Comparison of ENCODE assay signal across 12 cellular contexts in genomic region chr17:41500131-41500911, GRCh38. TPM values are rescaled to one million over a fixed set of nuclear protein-coding genes. Genes with fewer than 3 reads are reported as not detected.
DNase-seq lines count a peak whose midpoint lies in the region; ATAC-seq, FAIRE-seq and TF ChIP-seq lines count a peak whose summit lies in the region.
"Had no signal": no experiment of that assay in that cellular context is flagged by ENCODE, and none has a peak within 500 bp of the region (broad histone marks: within the 10 kb centered on the region; RNA-seq: fewer than 3 reads in every experiment).

No MANE protein-coding gene starts in this region.

- no peaks in the 10 kb centered on the region for H3K36me3 ChIP-seq in NT2/D1 (ENCODE audit: insufficient read depth, insufficient read length, low read length)
- H3K36me3 ChIP-seq in neuronal stem cell (replicated peaks in 1 of 2; ENCODE audit: control insufficient read depth in 2 of 2, insufficient read depth in 2 of 2, low read length in 2 of 2), result no peaks in the 10 kb centered on the region
- H3K36me3 ChIP-seq in esophagus muscularis mucosa, result no peaks in the 10 kb centered on the region

- TF ChIP-seq POLR2A in esophagus muscularis mucosa (IDR thresholded peaks at IDR 0.05; ENCODE audit: low read depth) (no peak), GM12891 (IDR thresholded peaks at IDR 0.05; ENCODE audit: low read depth, low read length) (no peak)

- H3K27me3 Mint-ChIP-seq in dendritic cell treated with granulocyte-macrophage colony-stimulating factor and Interleukin-4, amounts not matched to agents 40 ng/mL and 50 ng/mL, for 4 days, result peaks cover 5% of the 10 kb centered on the region
- H3K27me3 Mint-ChIP-seq in activated T-cell treated with anti-CD3 and anti-CD28 coated beads, Interleukin-2, amount 50 U/mL, for 4 hours (ENCODE audit: low read depth), result no peaks in the 10 kb centered on the region

- H2AK5ac ChIP-seq in neuronal stem cell (ENCODE audit: low read depth, low read length), result peak overlapping the region; percentile 91

- H3K4me3 Mint-ChIP-seq in dendritic cell treated with granulocyte-macrophage colony-stimulating factor and Interleukin-4, amounts not matched to agents 40 ng/mL and 50 ng/mL, for 4 days, result no peak overlapping the region
- H3K4me3 Mint-ChIP-seq in activated T-cell treated with anti-CD3 and anti-CD28 coated beads, Interleukin-2, amount 50 U/mL, for 4 hours, result no peak overlapping the region
- H3K4me3 Mint-ChIP-seq: mesothelial cell of epicardium had no signal

- H4K91ac ChIP-seq in neuronal stem cell (ENCODE audit: low read depth, low read length, poor library complexity), result no peak overlapping the region

- no peak overlapping the region for H2AFZ ChIP-seq in neuronal stem cell (ENCODE audit: low read length)

- FAIRE-seq in GM12891 (lab: Jason Lieb, UNC), result no peak

- H3K4ac ChIP-seq in neuronal stem cell (ENCODE audit: low read length), result no peak overlapping the region

- WGBS in neuronal stem cell (ENCODE audit: extremely low coverage in 2 of 2, insufficient read length in 2 of 2, insufficient replicate concordance in 1 of 2), 2 donors, result no CpG with 5 or more reads among the region's 15 CpGs
- WGBS in esophagus muscularis mucosa, result 76% methylated on average over 13 of the region's 15 CpGs

- H3K27ac Mint-ChIP-seq in dendritic cell treated with granulocyte-macrophage colony-stimulating factor and Interleukin-4, amounts not matched to agents 40 ng/mL and 50 ng/mL, for 4 days, result peak overlapping the region; percentile 12
- H3K27ac Mint-ChIP-seq: activated T-helper 2 cell treated with anti-CD3 and anti-CD28 coated beads, Interferon-gamma antibody, Interleukin-2, Interleukin-4, amounts not matched to agents 10 μg/mL and 5 μg/mL and 100 μg/mL, durations not matched to agents 14 hours and 24 hours and 36 hours; mesothelial cell of epicardium had no signal

- peak overlapping the region; percentile 40 for H3K23ac ChIP-seq in neuronal stem cell (ENCODE audit: low read depth, low read length, poor library complexity)

- no peak for ATAC-seq in GM21529 (IDR thresholded peaks at IDR 0.05; ENCODE audit: unreplicated experiment)
- ATAC-seq in activated T-cell treated with anti-CD3 and anti-CD28 coated beads, Interleukin-2, amount 50 U/mL, for 4 hours, result no peak

- intact Hi-C loops in dendritic cell treated with granulocyte-macrophage colony-stimulating factor and Interleukin-4, amounts not matched to agents 40 ng/mL and 50 ng/mL, for 4 days (cut with micrococcal nuclease), result no loop called here
- intact Hi-C loops in esophagus muscularis mucosa (cut with DNase I), result no loop called here

- DNase-seq in ELF-1 (ENCODE audit: low read depth, low spot score) (peak; percentile 73), NT2/D1 (ENCODE audit: low read depth, low spot score) (no peak), neuronal stem cell (ENCODE audit: low spot score) (no peak), esophagus muscularis mucosa (ENCODE audit: extremely low spot score) (no peak), GM12891 (ENCODE audit: insufficient read length, low spot score) (no peak)
- no peak for DNase-seq in activated T-cell treated with anti-CD3 and anti-CD28 coated beads, Interleukin-2, amount 50 U/mL, for 4 hours
- DNase-seq: NCI-H2029 treated with DMSO at 0.1 percent for 48 hours had no signal

- no peaks in the 10 kb centered on the region for H3K36me3 Mint-ChIP-seq in dendritic cell treated with granulocyte-macrophage colony-stimulating factor and Interleukin-4, amounts not matched to agents 40 ng/mL and 50 ng/mL, for 4 days (ENCODE audit: low read depth)
- H3K36me3 Mint-ChIP-seq in activated T-cell treated with anti-CD3 and anti-CD28 coated beads, Interleukin-2, amount 50 U/mL, for 4 hours (ENCODE audit: insufficient read depth), result no peaks in the 10 kb centered on the region
- H3K36me3 Mint-ChIP-seq: mesothelial cell of epicardium had no signal

- H3K4me1 ChIP-seq in NT2/D1 (ENCODE audit: insufficient read depth, insufficient read length) (peaks cover 35% of the 10 kb centered on the region), neuronal stem cell (ENCODE audit: control insufficient read depth in 2 of 2, insufficient read depth in 1 of 2, low read depth in 1 of 2, low read length in 2 of 2) (peaks cover 0 to 9% of the 10 kb centered on the region in 2 donors), esophagus muscularis mucosa (peaks cover 0 to 29% (median 11%) of the 10 kb centered on the region in 4 donors)

- H3K4me3 ChIP-seq in NT2/D1 (ENCODE audit: insufficient read length, low read depth), result no peak overlapping the region
- H3K4me3 ChIP-seq in neuronal stem cell (ENCODE audit: low read length in 2 of 2), result no peak overlapping the region
- H3K4me3 ChIP-seq in esophagus muscularis mucosa, result no peak overlapping the region

- H2BK15ac ChIP-seq in neuronal stem cell (ENCODE audit: low read length), result peak overlapping the region; percentile 32

- H2BK5ac ChIP-seq in neuronal stem cell (ENCODE audit: low read length), result peak overlapping the region; percentile 42

- H4K8ac ChIP-seq in neuronal stem cell (ENCODE audit: low read depth, low read length), result peak overlapping the region; percentile 44

- H3K18ac ChIP-seq in neuronal stem cell (ENCODE audit: low read length), result peak overlapping the region; percentile 87

- no peak overlapping the region for H3K27ac ChIP-seq in neuronal stem cell (replicated peaks; ENCODE audit: low read length)
- no peak overlapping the region for H3K27ac ChIP-seq in esophagus muscularis mucosa (replicated peaks in 1 of 4)

- H2BK120ac ChIP-seq in neuronal stem cell (ENCODE audit: low read depth, low read length), result no peak overlapping the region

- no peaks in the 10 kb centered on the region for H3K9me3 Mint-ChIP-seq in dendritic cell treated with granulocyte-macrophage colony-stimulating factor and Interleukin-4, amounts not matched to agents 40 ng/mL and 50 ng/mL, for 4 days
- H3K9me3 Mint-ChIP-seq in activated T-cell treated with anti-CD3 and anti-CD28 coated beads, Interleukin-2, amount 50 U/mL, for 4 hours, result no peaks in the 10 kb centered on the region
- H3K9me3 Mint-ChIP-seq: activated T-helper 2 cell treated with anti-CD3 and anti-CD28 coated beads, Interferon-gamma antibody, Interleukin-2, Interleukin-4, amounts not matched to agents 10 μg/mL and 5 μg/mL and 100 μg/mL, durations not matched to agents 14 hours and 24 hours and 36 hours; mesothelial cell of epicardium had no signal

- peaks cover 3% of the 10 kb centered on the region for H3K27me3 ChIP-seq in NT2/D1 (ENCODE audit: insufficient read depth, insufficient read length)
- H3K27me3 ChIP-seq in neuronal stem cell (ENCODE audit: control insufficient read depth in 3 of 3, insufficient read depth in 3 of 3, low read depth in 1 of 3, low read length in 3 of 3), result peaks cover 0 to 3% (median 0%) of the 10 kb centered on the region in 3 experiments
- peaks cover 0 to 4% (median 0%) of the 10 kb centered on the region in 4 donors for H3K27me3 ChIP-seq in esophagus muscularis mucosa

- H3K14ac ChIP-seq in neuronal stem cell (ENCODE audit: low read length), result peak overlapping the region; percentile 47

- TF ChIP-seq CTCF in esophagus muscularis mucosa (IDR thresholded peaks at IDR 0.05), result no peak

- H2BK12ac ChIP-seq in neuronal stem cell (ENCODE audit: low read length), result no peak overlapping the region

- TF ChIP-seq EP300 in esophagus muscularis mucosa (IDR thresholded peaks at IDR 0.05), result no peak

- peak overlapping the region; percentile 0 for H3K9ac ChIP-seq in NT2/D1 (ENCODE audit: insufficient read length, low read depth)
- no peak overlapping the region for H3K9ac ChIP-seq in neuronal stem cell (ENCODE audit: low read depth, low read length, poor library complexity)

- peaks cover 55% of the 10 kb centered on the region for H3K4me1 Mint-ChIP-seq in dendritic cell treated with granulocyte-macrophage colony-stimulating factor and Interleukin-4, amounts not matched to agents 40 ng/mL and 50 ng/mL, for 4 days (ENCODE audit: low read depth)
- H3K4me1 Mint-ChIP-seq in activated T-cell treated with anti-CD3 and anti-CD28 coated beads, Interleukin-2, amount 50 U/mL, for 4 hours (ENCODE audit: low read depth), result peaks cover 10% of the 10 kb centered on the region

- no peaks in the 10 kb centered on the region for H3K79me1 ChIP-seq in neuronal stem cell (ENCODE audit: low read depth, low read length)

- H3K9me3 ChIP-seq in NT2/D1 (ENCODE audit: insufficient read depth, low read length) (no peaks in the 10 kb centered on the region), neuronal stem cell (replicated peaks in 1 of 2; ENCODE audit: control insufficient read depth in 2 of 2, insufficient read depth in 1 of 2, low read depth in 1 of 2, low read length in 2 of 2) (no peaks in the 10 kb centered on the region), esophagus muscularis mucosa (no peaks in the 10 kb centered on the region)

- no peak overlapping the region for H3K4me2 ChIP-seq in neuronal stem cell (ENCODE audit: insufficient read depth, low read length, poor library complexity, severe bottlenecking)

TF ChIP-seq in GM12891, 5 proteins besides CTCF, POLR2A, EP300 and RAD21 (continues in another document):
- TF ChIP-seq TAF1 (IDR thresholded peaks at IDR 0.05; ENCODE audit: low read depth, low read length), result no peak
- no peak for TF ChIP-seq POU2F2 (IDR thresholded peaks at IDR 0.05; ENCODE audit: low read depth, low read length)

RNA-seq across cellular contexts. Expression of gene KRT13, which starts 5.1 kb away (rescaled TPM):
- 0.01 TPM for polyA plus RNA-seq in neuronal stem cell (2013, experiment 1 of 2)
- polyA plus RNA-seq in neuronal stem cell (2013, experiment 2 of 2), result not detected
- total RNA-seq in esophagus muscularis mucosa, result 10 to 100 TPM in 1 of 4 donors, under 1 TPM in 2, not detected in 1; 0.39 to 23.3 (median 0.52) TPM
- total RNA-seq in activated T-cell treated with anti-CD3 and anti-CD28 coated beads, Interleukin-2, amount 50 U/mL, for 4 hours, result not detected
- polyA plus RNA-seq in GM12891 (2012; ENCODE audit: low read depth, missing spikeins), result not detected
- total RNA-seq: activated T-helper 2 cell treated with anti-CD3 and anti-CD28 coated beads, Interferon-gamma antibody, Interleukin-2, Interleukin-4, amounts not matched to agents 10 μg/mL and 5 μg/mL and 100 μg/mL, durations not matched to agents 14 hours and 24 hours and 36 hours; subcutaneous adipose tissue had no signal

RNA-seq across cellular contexts. Expression of gene KRT36, which starts 10.6 kb away (rescaled TPM):
- not detected for polyA plus RNA-seq in neuronal stem cell (2013, experiment 1 of 2)
- not detected for polyA plus RNA-seq in neuronal stem cell (2013, experiment 2 of 2)
- not detected for total RNA-seq in esophagus muscularis mucosa
- total RNA-seq in activated T-cell treated with anti-CD3 and anti-CD28 coated beads, Interleukin-2, amount 50 U/mL, for 4 hours, result not detected
- polyA plus RNA-seq in GM12891 (2012; ENCODE audit: low read depth, missing spikeins), result not detected
- total RNA-seq: activated T-helper 2 cell treated with anti-CD3 and anti-CD28 coated beads, Interferon-gamma antibody, Interleukin-2, Interleukin-4, amounts not matched to agents 10 μg/mL and 5 μg/mL and 100 μg/mL, durations not matched to agents 14 hours and 24 hours and 36 hours; mesothelial cell of epicardium; subcutaneous adipose tissue had no signal

RNA-seq across cellular contexts. Expression of gene KRT15, which starts 18.4 kb away (rescaled TPM):
- 0.01 TPM for polyA plus RNA-seq in neuronal stem cell (2013, experiment 1 of 2)
- 0.01 TPM for polyA plus RNA-seq in neuronal stem cell (2013, experiment 2 of 2)
- total RNA-seq in esophagus muscularis mucosa, result 1 to 10 TPM in 1 of 4 donors, not detected in 3; 3.3 TPM
- not detected for total RNA-seq in activated T-cell treated with anti-CD3 and anti-CD28 coated beads, Interleukin-2, amount 50 U/mL, for 4 hours
- not detected for polyA plus RNA-seq in GM12891 (2012; ENCODE audit: low read depth, missing spikeins)
- total RNA-seq: activated T-helper 2 cell treated with anti-CD3 and anti-CD28 coated beads, Interferon-gamma antibody, Interleukin-2, Interleukin-4, amounts not matched to agents 10 μg/mL and 5 μg/mL and 100 μg/mL, durations not matched to agents 14 hours and 24 hours and 36 hours; subcutaneous adipose tissue had no signal

RNA-seq across cellular contexts. Expression of gene KRT35, which starts 19.4 kb away (rescaled TPM):
- polyA plus RNA-seq in neuronal stem cell (2013, experiment 1 of 2), result not detected
- polyA plus RNA-seq in neuronal stem cell (2013, experiment 2 of 2), result not detected
- not detected for total RNA-seq in esophagus muscularis mucosa
- not detected for total RNA-seq in activated T-cell treated with anti-CD3 and anti-CD28 coated beads, Interleukin-2, amount 50 U/mL, for 4 hours
- polyA plus RNA-seq in GM12891 (2012; ENCODE audit: low read depth, missing spikeins), result not detected
- total RNA-seq: activated T-helper 2 cell treated with anti-CD3 and anti-CD28 coated beads, Interferon-gamma antibody, Interleukin-2, Interleukin-4, amounts not matched to agents 10 μg/mL and 5 μg/mL and 100 μg/mL, durations not matched to agents 14 hours and 24 hours and 36 hours; mesothelial cell of epicardium; subcutaneous adipose tissue had no signal

RNA-seq across cellular contexts. Expression of gene KRT19, which starts 27.8 kb away (rescaled TPM):
- polyA plus RNA-seq in neuronal stem cell (2013, experiment 1 of 2), result 106 TPM
- 103 TPM for polyA plus RNA-seq in neuronal stem cell (2013, experiment 2 of 2)
- 1 to 10 TPM; 2.1 to 5.7 (median 3.1) TPM for total RNA-seq in esophagus muscularis mucosa
- total RNA-seq in activated T-cell treated with anti-CD3 and anti-CD28 coated beads, Interleukin-2, amount 50 U/mL, for 4 hours, result 1 to 10 TPM; 1.1 to 2.0 (median 1.8) TPM
- polyA plus RNA-seq in GM12891 (2012; ENCODE audit: low read depth, missing spikeins), result 0.09 TPM
- total RNA-seq: activated T-helper 2 cell treated with anti-CD3 and anti-CD28 coated beads, Interferon-gamma antibody, Interleukin-2, Interleukin-4, amounts not matched to agents 10 μg/mL and 5 μg/mL and 100 μg/mL, durations not matched to agents 14 hours and 24 hours and 36 hours had no signal
